In genomic region chr14:74793506-74794155, GRCh38 we compare ENCODE assay signal across 8 cellular contexts. TPM values are rescaled to one million over a fixed set of nuclear protein-coding genes. Genes with fewer than 3 reads are reported as not detected.
DNase-seq lines count a peak whose midpoint lies in the region; ATAC-seq, FAIRE-seq and TF ChIP-seq lines count a peak whose summit lies in the region.

No MANE protein-coding gene starts in this region.

- peak overlapping the region; percentile 88 for H3K27ac Mint-ChIP-seq in activated T-helper 17 cell treated with anti-CD3 and anti-CD28 coated beads, Interleukin-2, amount 50 U/mL, for 72 hours

- no peak for ATAC-seq in activated T-helper 17 cell treated with anti-CD3 and anti-CD28 coated beads, Interleukin-2, amount 50 U/mL, for 72 hours (replicated peaks)
- no peak for ATAC-seq in GM18520 (IDR thresholded peaks at IDR 0.05; ENCODE audit: unreplicated experiment)
- ATAC-seq in GM18909 (IDR thresholded peaks at IDR 0.05; ENCODE audit: poor library complexity, unreplicated experiment): no peak

- no peaks in the 10 kb centered on the region for H3K27me3 Mint-ChIP-seq in activated T-helper 17 cell treated with anti-CD3 and anti-CD28 coated beads, Interleukin-2, amount 50 U/mL, for 72 hours

- H3K4me1 ChIP-seq in keratinocyte (ENCODE audit: control insufficient read depth, extremely low read depth, insufficient read depth, low read length): no peaks in the 10 kb centered on the region

- dilution Hi-C loops in keratinocyte (cut with MboI; ENCODE audit: extremely low pct_ligation_motif_present, low sequenced_read_pairs): no loop called here

- peak overlapping the region; percentile 69 for H3K4me3 Mint-ChIP-seq in activated T-helper 17 cell treated with anti-CD3 and anti-CD28 coated beads, Interleukin-2, amount 50 U/mL, for 72 hours

- no peak for FAIRE-seq in keratinocyte (lab: Jason Lieb, UNC)

- TF ChIP-seq CTCF in keratinocyte (optimal IDR thresholded peaks at IDR 0.05 in 1 of 3, IDR thresholded peaks at IDR 0.05 in 1 of 3, conservative IDR thresholded peaks at IDR 0.05 in 1 of 3; ENCODE audit: extremely low read depth in 1 of 3, insufficient read depth in 2 of 3, low read length in 3 of 3): peak; percentile 29 to 34 (median 31)

- no peaks in the 10 kb centered on the region for H3K9me3 ChIP-seq in keratinocyte (ENCODE audit: control insufficient read depth, low read depth, low read length)

- H3K9me1 ChIP-seq in keratinocyte (ENCODE audit: control insufficient read depth, extremely low read depth, insufficient read depth, low read length): no peaks in the 10 kb centered on the region

- H3K9me3 Mint-ChIP-seq in activated T-helper 17 cell treated with anti-CD3 and anti-CD28 coated beads, Interleukin-2, amount 50 U/mL, for 72 hours: no peaks in the 10 kb centered on the region

- H3K4me1 Mint-ChIP-seq in activated T-helper 17 cell treated with anti-CD3 and anti-CD28 coated beads, Interleukin-2, amount 50 U/mL, for 72 hours: peaks cover 30% of the 10 kb centered on the region

- H3K36me3 ChIP-seq in H7 (replicated peaks; ENCODE audit: control insufficient read depth, insufficient read depth, low read length) (peaks cover 4% of the 10 kb centered on the region; the same call in 1 of the 2 replicates), keratinocyte (ENCODE audit: control insufficient read depth in 2 of 2, extremely low read depth in 1 of 2, insufficient read depth in 2 of 2, low read length in 2 of 2) (peaks cover 8 to 11% of the 10 kb centered on the region in 2 experiments)

- H3K9ac ChIP-seq in keratinocyte (ENCODE audit: control insufficient read depth, extremely low read depth, insufficient read depth, low read length): no peak overlapping the region

- H3K27me3 ChIP-seq in H7 (ENCODE audit: control insufficient read depth, insufficient read depth, low read length) (no peaks in the 10 kb centered on the region), keratinocyte (ENCODE audit: control insufficient read depth, extremely low read depth, insufficient read depth, low read length) (no peaks in the 10 kb centered on the region)

- H3K36me3 Mint-ChIP-seq in activated T-helper 17 cell treated with anti-CD3 and anti-CD28 coated beads, Interleukin-2, amount 50 U/mL, for 72 hours (ENCODE audit: low read depth): peaks cover 57% of the 10 kb centered on the region

- no peak overlapping the region for H3K4me2 ChIP-seq in keratinocyte (ENCODE audit: control insufficient read depth, extremely low read depth, insufficient read depth, low read depth, low read length)

- peak; percentile 18 for DNase-seq in AG08396 (ENCODE audit: low spot score)
- DNase-seq in H7: peak; percentile 41
- DNase-seq in keratinocyte (ENCODE audit: low read depth, low spot score): no peak
- DNase-seq in effector CD8-positive, alpha-beta T cell (lab: John Stamatoyannopoulos, UW): no peak
- DNase-seq in amniotic stem cell (lab: John Stamatoyannopoulos, UW): no peak

- H3K79me2 ChIP-seq in keratinocyte (ENCODE audit: control insufficient read depth, insufficient read depth, low read length): peaks cover 47% of the 10 kb centered on the region

- H3K4me3 ChIP-seq in H7 (ENCODE audit: insufficient read depth, low read depth, low read length) (no peak overlapping the region), keratinocyte (ENCODE audit: control insufficient read depth in 2 of 3, extremely low read depth in 1 of 3, insufficient read depth in 2 of 3, low read depth in 1 of 3, low read length in 3 of 3) (no peak overlapping the region)

- no peak overlapping the region for H2AFZ ChIP-seq in keratinocyte (ENCODE audit: control insufficient read depth, low read length)

- no peak overlapping the region for H3K27ac ChIP-seq in keratinocyte (ENCODE audit: control insufficient read depth, insufficient read depth, low read length)

- H4K20me1 ChIP-seq in keratinocyte (ENCODE audit: control insufficient read depth, extremely low read depth, insufficient read depth, low read length): no peaks in the 10 kb centered on the region

RNA-seq across cellular contexts. Expression of gene YLPM1, which starts 30.5 kb away (rescaled TPM):
- total RNA-seq in H7 (2014; rRNA removed; shearing (Covaris generic)): 10.1 and 29.6 TPM in 2 replicates
- total RNA-seq in activated T-helper 17 cell treated with anti-CD3 and anti-CD28 coated beads, Interleukin-2, amount 50 U/mL, for 72 hours: 10 to 100 TPM; 52.1 to 59.0 TPM
- 5.9 to 13.8 TPM (median 10.0 TPM) in 3 replicates for polyA plus RNA-seq in keratinocyte
- polyA plus RNA-seq in keratinocyte (2011; ENCODE audit: low read depth): 42.5 TPM
- 10.5 and 11.8 TPM in 2 replicates for polyA plus RNA-seq in keratinocyte (2011; cell fraction: cytosol; rRNA removed)
- 40.2 and 46.6 TPM in 2 replicates for polyA plus RNA-seq in keratinocyte (2011; cell fraction: nucleus; rRNA removed)
- 21.1 and 30.9 TPM in 2 replicates for polyA plus RNA-seq in keratinocyte (2012; ENCODE audit: low replicate concordance)
- 15.6 to 35.0 TPM (median 30.1 TPM) in 3 replicates for polyA minus RNA-seq in keratinocyte
- 5.8 TPM for polyA minus RNA-seq in keratinocyte (2011; cell fraction: cytosol; rRNA and poly(A)+ RNA removed)
- 33.0 and 84.2 TPM in 2 replicates for polyA minus RNA-seq in keratinocyte (2011; cell fraction: nucleus; rRNA and poly(A)+ RNA removed)

Comparison
In these comparisons a context has a peak if more than half of its experiments do, and no peak if none do; other contexts are left out.
1. DNase-seq: peak in AG08396 (single experiment) and H7 (single experiment); none in keratinocyte (single experiment), effector CD8-positive, alpha-beta T cell (single experiment) and amniotic stem cell (single experiment).